Comparison of ENCODE assay signal across 8 cellular contexts in genomic region chr1:156282479-156283222, GRCh38. TPM values are rescaled to one million over a fixed set of nuclear protein-coding genes. Genes with fewer than 3 reads are reported as not detected.
DNase-seq lines count a peak whose midpoint lies in the region; ATAC-seq and TF ChIP-seq lines count a peak whose summit lies in the region.

A gene with protein sequence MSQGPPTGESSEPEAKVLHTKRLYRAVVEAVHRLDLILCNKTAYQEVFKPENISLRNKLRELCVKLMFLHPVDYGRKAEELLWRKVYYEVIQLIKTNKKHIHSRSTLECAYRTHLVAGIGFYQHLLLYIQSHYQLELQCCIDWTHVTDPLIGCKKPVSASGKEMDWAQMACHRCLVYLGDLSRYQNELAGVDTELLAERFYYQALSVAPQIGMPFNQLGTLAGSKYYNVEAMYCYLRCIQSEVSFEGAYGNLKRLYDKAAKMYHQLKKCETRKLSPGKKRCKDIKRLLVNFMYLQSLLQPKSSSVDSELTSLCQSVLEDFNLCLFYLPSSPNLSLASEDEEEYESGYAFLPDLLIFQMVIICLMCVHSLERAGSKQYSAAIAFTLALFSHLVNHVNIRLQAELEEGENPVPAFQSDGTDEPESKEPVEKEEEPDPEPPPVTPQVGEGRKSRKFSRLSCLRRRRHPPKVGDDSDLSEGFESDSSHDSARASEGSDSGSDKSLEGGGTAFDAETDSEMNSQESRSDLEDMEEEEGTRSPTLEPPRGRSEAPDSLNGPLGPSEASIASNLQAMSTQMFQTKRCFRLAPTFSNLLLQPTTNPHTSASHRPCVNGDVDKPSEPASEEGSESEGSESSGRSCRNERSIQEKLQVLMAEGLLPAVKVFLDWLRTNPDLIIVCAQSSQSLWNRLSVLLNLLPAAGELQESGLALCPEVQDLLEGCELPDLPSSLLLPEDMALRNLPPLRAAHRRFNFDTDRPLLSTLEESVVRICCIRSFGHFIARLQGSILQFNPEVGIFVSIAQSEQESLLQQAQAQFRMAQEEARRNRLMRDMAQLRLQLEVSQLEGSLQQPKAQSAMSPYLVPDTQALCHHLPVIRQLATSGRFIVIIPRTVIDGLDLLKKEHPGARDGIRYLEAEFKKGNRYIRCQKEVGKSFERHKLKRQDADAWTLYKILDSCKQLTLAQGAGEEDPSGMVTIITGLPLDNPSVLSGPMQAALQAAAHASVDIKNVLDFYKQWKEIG (minus strand): TSS chr1:156282825. CDS start chr1:156282680, 145 bp downstream.

- peak within 1 kb of the TSS; percentile 96 for H3K27ac Mint-ChIP-seq in activated CD4-positive, alpha-beta T cell treated with anti-CD3 and anti-CD28 coated beads, Interleukin-2, amount 10 ng/mL, durations not matched to agents 24 days and 14 days

- POLR2A ChIA-PET in BJ (lab: Charles Lee), result interaction anchor here (0.6 to 1.2 kb wide), 3 partner anchors 20 to 70 kb away, joined by 3 to 5 read pairs (median 5); partner anchors contain the start of gene PMF1

- DNase-seq in BJ (ENCODE audit: low read depth) (peak; percentile 87), NCI-H526 treated with DMSO at 0.1 percent for 48 hours (lab: John Stamatoyannopoulos, UW) (peak; percentile 99), coronary artery (ENCODE audit: low spot score) (peak; percentile 97), left colon (peak; percentile 95 to 99)
- DNase-seq in activated CD4-positive, alpha-beta T cell treated with anti-CD3 and anti-CD28 coated beads, Interleukin-2, amount 10 ng/mL, durations not matched to agents 24 days and 14 days, result peak; percentile 99
- DNase-seq in stimulated activated CD4-positive, alpha-beta T cell treated with anti-CD3 and anti-CD28 coated beads, Interleukin-1b, Interleukin-23, amount 100 ng/mL, for 48 hours, result peak; percentile 97

- H3K4me3 ChIP-seq in BJ (ENCODE audit: low read depth, low read length), result peak within 1 kb of the TSS; percentile 90
- peak within 1 kb of the TSS; percentile 89 for H3K4me3 ChIP-seq in coronary artery

- peaks cover 38% of the 10 kb centered on the region for H3K4me1 Mint-ChIP-seq in activated CD4-positive, alpha-beta T cell treated with anti-CD3 and anti-CD28 coated beads, Interleukin-2, amount 10 ng/mL, durations not matched to agents 24 days and 14 days

- TF ChIP-seq CTCF in BJ (IDR thresholded peaks at IDR 0.05; ENCODE audit: insufficient read depth, low read depth, low read length), result no peak
- TF ChIP-seq CTCF in coronary artery (IDR thresholded peaks at IDR 0.05), result no peak

- intact Hi-C loops in activated CD4-positive, alpha-beta T cell treated with anti-CD3 and anti-CD28 coated beads, Interleukin-2, amount 10 ng/mL, durations not matched to agents 24 days and 14 days (cut with micrococcal nuclease), result loop anchor here (1.0 to 2.0 kb wide), 6 partner anchors 13 to 446 kb away; partner anchors contain the start of genes CCT3, GLMP, ISG20L2 and METTL25B
- intact Hi-C loops in left colon (cut with DNase I, micrococcal nuclease), result no loop called here

- peak within 1 kb of the TSS; percentile 61 to 90 for H3K27ac ChIP-seq in coronary artery

- H3K27me3 ChIP-seq in BJ (ENCODE audit: control insufficient read depth, insufficient read depth, low read length), result no peaks in the 10 kb centered on the region

- peak; percentile 89 for ATAC-seq in GM19324 (IDR thresholded peaks at IDR 0.05; ENCODE audit: low FRiP score, unreplicated experiment)
- peak; percentile 59 for ATAC-seq in HG03469 (IDR thresholded peaks at IDR 0.05; ENCODE audit: unreplicated experiment)
- peak; percentile 87 for ATAC-seq in left colon

- no peaks in the 10 kb centered on the region for H3K27me3 Mint-ChIP-seq in activated CD4-positive, alpha-beta T cell treated with anti-CD3 and anti-CD28 coated beads, Interleukin-2, amount 10 ng/mL, durations not matched to agents 24 days and 14 days

- CTCF ChIA-PET in BJ (lab: Yijun Ruan, JAX), result interaction anchor here (0.6 to 1.6 kb wide), 8 partner anchors 9 to 183 kb away, joined by 3 to 7 read pairs (median 3); partner anchors contain the start of gene GLMP

- H3K36me3 Mint-ChIP-seq in activated CD4-positive, alpha-beta T cell treated with anti-CD3 and anti-CD28 coated beads, Interleukin-2, amount 10 ng/mL, durations not matched to agents 24 days and 14 days (ENCODE audit: low read depth), result peaks cover 17% of the 10 kb centered on the region

- peaks cover 2% of the 10 kb centered on the region for H3K36me3 ChIP-seq in BJ (ENCODE audit: control insufficient read depth, insufficient read depth, low read length)

- peak within 1 kb of the TSS; percentile 93 for H3K4me3 Mint-ChIP-seq in activated CD4-positive, alpha-beta T cell treated with anti-CD3 and anti-CD28 coated beads, Interleukin-2, amount 10 ng/mL, durations not matched to agents 24 days and 14 days

- no peaks in the 10 kb centered on the region for H3K9me3 Mint-ChIP-seq in activated CD4-positive, alpha-beta T cell treated with anti-CD3 and anti-CD28 coated beads, Interleukin-2, amount 10 ng/mL, durations not matched to agents 24 days and 14 days

RNA-seq across cellular contexts. Expression of the gene that starts here (rescaled TPM):
- 22.8 and 32.6 TPM in 2 replicates for polyA plus RNA-seq in BJ (2011; rRNA removed)
- 17.8 and 19.3 TPM in 2 replicates for polyA minus RNA-seq in BJ (2011; rRNA and poly(A)+ RNA removed)
- 93.8 and 95.8 TPM in 2 replicates for total RNA-seq in activated CD4-positive, alpha-beta T cell treated with anti-CD3 and anti-CD28 coated beads, Interleukin-2, amount 10 ng/mL, durations not matched to agents 24 days and 14 days
- 10 to 100 TPM; 65.3 to 73.9 TPM for total RNA-seq in left colon

Comparison
In these comparisons a context has a peak if more than half of its experiments do, and no peak if none do; other contexts are left out.
1. Peak in every context shown above with its lines: DNase-seq, ATAC-seq, H3K4me3 ChIP-seq and H3K27ac ChIP-seq.